Comparison of ENCODE assay signal across 1 cellular context in the genomic region with DNA sequence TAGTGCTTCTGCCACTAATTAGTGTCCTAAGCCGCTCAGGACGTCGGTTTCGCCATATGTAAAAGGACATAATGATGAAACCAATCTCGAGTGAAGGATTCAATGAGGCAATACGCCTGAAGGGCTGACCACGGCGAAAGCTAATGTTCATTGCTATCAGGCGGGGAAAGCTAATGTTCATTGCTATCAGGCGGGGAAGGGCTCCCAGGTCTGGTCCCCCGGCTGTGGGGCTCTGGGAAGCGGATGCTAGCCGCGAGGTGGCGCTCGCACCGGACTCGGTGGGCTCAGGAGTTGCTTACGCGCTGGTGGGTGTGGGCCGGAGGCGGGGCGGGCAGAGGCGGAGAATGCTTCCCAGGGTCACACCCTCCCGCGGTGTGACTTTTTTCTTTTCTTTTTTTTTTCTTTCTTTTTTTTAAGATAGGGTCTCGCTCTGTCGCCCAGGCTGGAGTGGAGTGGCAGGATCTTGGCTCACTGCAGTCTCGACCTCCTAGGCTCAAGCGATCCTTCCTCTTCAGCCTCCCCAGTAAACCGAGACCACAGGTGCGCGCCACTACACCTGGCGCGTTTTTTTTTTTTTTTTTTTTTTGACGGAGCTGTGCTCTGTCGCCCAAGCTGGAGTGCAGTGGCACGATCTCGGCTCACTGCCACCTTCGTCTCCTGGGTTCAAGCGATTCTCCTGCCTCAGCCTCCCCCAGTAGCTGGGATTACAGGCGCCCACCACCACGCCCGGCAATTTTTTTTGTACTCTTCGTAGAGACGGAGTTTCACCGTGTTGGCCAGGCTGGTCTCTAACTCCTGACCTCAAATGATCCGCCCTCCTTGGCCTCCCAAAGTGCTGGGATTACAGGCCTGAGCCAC.
A peak's percentile ranks its signal among the peaks of the same experiment; 100 is the strongest.
TF ChIP-seq lines count a peak whose summit lies in the region.

No MANE protein-coding gene starts in this region.

TF ChIP-seq in Ishikawa, 13 proteins besides CTCF, POLR2A, EP300 and RAD21 (continued from another document):
- TF ChIP-seq, protein P1, sequence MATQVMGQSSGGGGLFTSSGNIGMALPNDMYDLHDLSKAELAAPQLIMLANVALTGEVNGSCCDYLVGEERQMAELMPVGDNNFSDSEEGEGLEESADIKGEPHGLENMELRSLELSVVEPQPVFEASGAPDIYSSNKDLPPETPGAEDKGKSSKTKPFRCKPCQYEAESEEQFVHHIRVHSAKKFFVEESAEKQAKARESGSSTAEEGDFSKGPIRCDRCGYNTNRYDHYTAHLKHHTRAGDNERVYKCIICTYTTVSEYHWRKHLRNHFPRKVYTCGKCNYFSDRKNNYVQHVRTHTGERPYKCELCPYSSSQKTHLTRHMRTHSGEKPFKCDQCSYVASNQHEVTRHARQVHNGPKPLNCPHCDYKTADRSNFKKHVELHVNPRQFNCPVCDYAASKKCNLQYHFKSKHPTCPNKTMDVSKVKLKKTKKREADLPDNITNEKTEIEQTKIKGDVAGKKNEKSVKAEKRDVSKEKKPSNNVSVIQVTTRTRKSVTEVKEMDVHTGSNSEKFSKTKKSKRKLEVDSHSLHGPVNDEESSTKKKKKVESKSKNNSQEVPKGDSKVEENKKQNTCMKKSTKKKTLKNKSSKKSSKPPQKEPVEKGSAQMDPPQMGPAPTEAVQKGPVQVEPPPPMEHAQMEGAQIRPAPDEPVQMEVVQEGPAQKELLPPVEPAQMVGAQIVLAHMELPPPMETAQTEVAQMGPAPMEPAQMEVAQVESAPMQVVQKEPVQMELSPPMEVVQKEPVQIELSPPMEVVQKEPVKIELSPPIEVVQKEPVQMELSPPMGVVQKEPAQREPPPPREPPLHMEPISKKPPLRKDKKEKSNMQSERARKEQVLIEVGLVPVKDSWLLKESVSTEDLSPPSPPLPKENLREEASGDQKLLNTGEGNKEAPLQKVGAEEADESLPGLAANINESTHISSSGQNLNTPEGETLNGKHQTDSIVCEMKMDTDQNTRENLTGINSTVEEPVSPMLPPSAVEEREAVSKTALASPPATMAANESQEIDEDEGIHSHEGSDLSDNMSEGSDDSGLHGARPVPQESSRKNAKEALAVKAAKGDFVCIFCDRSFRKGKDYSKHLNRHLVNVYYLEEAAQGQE (IDR thresholded peaks at IDR 0.05; ENCODE audit: low read depth) = no peak
- TF ChIP-seq CEBPB (IDR thresholded peaks at IDR 0.05) (no peak), NFIC (IDR thresholded peaks at IDR 0.05) (no peak; the same call in 1 of the 2 replicates), TAF1 (IDR thresholded peaks at IDR 0.05; ENCODE audit: low read depth) (no peak), CREB1 (IDR thresholded peaks at IDR 0.05; ENCODE audit: low read depth) (peak; percentile 19; the same call in 1 of the 2 replicates), EGR1 (IDR thresholded peaks at IDR 0.05) (no peak), TEAD4 (IDR thresholded peaks at IDR 0.05) (peak; percentile 49; the same call in 1 of the 2 replicates), ZBTB7A (IDR thresholded peaks at IDR 0.05; ENCODE audit: low read depth) (peak; percentile 46; the same call in 1 of the 2 replicates)
- TF ChIP-seq, protein P2, sequence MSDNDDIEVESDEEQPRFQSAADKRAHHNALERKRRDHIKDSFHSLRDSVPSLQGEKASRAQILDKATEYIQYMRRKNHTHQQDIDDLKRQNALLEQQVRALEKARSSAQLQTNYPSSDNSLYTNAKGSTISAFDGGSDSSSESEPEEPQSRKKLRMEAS (IDR thresholded peaks at IDR 0.05) = peak; percentile 55; the same call in 1 of the 2 replicates
- TF ChIP-seq, protein P3, sequence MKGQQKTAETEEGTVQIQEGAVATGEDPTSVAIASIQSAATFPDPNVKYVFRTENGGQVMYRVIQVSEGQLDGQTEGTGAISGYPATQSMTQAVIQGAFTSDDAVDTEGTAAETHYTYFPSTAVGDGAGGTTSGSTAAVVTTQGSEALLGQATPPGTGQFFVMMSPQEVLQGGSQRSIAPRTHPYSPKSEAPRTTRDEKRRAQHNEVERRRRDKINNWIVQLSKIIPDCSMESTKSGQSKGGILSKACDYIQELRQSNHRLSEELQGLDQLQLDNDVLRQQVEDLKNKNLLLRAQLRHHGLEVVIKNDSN (IDR thresholded peaks at IDR 0.05) = 0 out of 2 replicates have a peak, but pooled peaks have one; percentile 5
